17 cellular contexts compared by ENCODE assay signal in the genomic region with DNA sequence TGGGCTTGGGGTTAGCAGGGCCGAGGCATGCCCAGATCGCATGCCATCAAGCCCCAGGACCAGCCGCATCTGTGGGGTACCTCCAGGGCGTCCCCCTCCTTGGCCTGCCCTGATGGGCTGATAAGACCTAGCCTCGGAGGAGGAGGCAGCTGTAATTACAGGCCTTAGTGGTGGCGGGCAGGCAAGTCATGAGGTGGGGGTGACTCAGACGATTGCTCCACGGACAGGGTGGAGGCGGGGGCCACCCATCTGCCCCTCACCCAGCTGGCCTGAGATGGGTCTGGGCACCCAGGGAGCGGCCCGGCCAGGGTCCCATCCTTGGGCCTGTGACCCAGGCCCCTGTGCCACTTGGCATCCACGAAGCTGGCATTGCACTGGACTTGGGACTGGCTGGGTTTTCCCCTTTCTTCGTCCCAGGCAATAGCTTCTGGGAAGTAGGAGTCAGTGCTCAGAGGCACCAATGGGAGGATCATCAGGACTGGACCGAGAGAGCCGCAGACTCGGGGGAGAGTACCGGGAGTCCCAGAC. TPM values are rescaled to one million over a fixed set of nuclear protein-coding genes. Genes with fewer than 3 reads are reported as not detected.
DNase-seq lines count a peak whose midpoint lies in the region; ATAC-seq and FAIRE-seq lines count a peak whose summit lies in the region.
"Had no signal": no experiment of that assay in that cellular context is flagged by ENCODE, and none has a peak within 500 bp of the region (broad histone marks: within the 10 kb centered on the region; RNA-seq: fewer than 3 reads in every experiment).

No MANE protein-coding gene starts in this region.

- peaks cover 2% of the 10 kb centered on the region for H3K27me3 Mint-ChIP-seq in activated T-helper 2 cell treated with anti-CD3 and anti-CD28 coated beads, Interferon-gamma antibody, Interleukin-2, Interleukin-4, amounts not matched to agents 10 μg/mL and 5 μg/mL and 100 μg/mL, durations not matched to agents 14 hours and 24 hours and 36 hours (ENCODE audit: low read depth)

- H3K4me3 Mint-ChIP-seq in activated T-helper 2 cell treated with anti-CD3 and anti-CD28 coated beads, Interferon-gamma antibody, Interleukin-2, Interleukin-4, amounts not matched to agents 10 μg/mL and 5 μg/mL and 100 μg/mL, durations not matched to agents 14 hours and 24 hours and 36 hours (ENCODE audit: low read depth): no peak overlapping the region
- H3K4me3 Mint-ChIP-seq: CD4-positive, CD25-positive, alpha-beta regulatory T cell; GM23338 had no signal

- H3K9me3 Mint-ChIP-seq in activated T-helper 2 cell treated with anti-CD3 and anti-CD28 coated beads, Interferon-gamma antibody, Interleukin-2, Interleukin-4, amounts not matched to agents 10 μg/mL and 5 μg/mL and 100 μg/mL, durations not matched to agents 14 hours and 24 hours and 36 hours: no peaks in the 10 kb centered on the region
- H3K9me3 Mint-ChIP-seq: GM23338 had no signal

- no peaks in the 10 kb centered on the region for H3K36me3 Mint-ChIP-seq in activated T-helper 2 cell treated with anti-CD3 and anti-CD28 coated beads, Interferon-gamma antibody, Interleukin-2, Interleukin-4, amounts not matched to agents 10 μg/mL and 5 μg/mL and 100 μg/mL, durations not matched to agents 14 hours and 24 hours and 36 hours (ENCODE audit: low read depth)
- H3K36me3 Mint-ChIP-seq: CD4-positive, CD25-positive, alpha-beta regulatory T cell had no signal

- H3K27ac Mint-ChIP-seq in activated T-helper 2 cell treated with anti-CD3 and anti-CD28 coated beads, Interferon-gamma antibody, Interleukin-2, Interleukin-4, amounts not matched to agents 10 μg/mL and 5 μg/mL and 100 μg/mL, durations not matched to agents 14 hours and 24 hours and 36 hours: no peak overlapping the region
- H3K27ac Mint-ChIP-seq: CD4-positive, CD25-positive, alpha-beta regulatory T cell; GM23338 had no signal

- no peak for ATAC-seq in HG03520 (IDR thresholded peaks at IDR 0.05; ENCODE audit: unreplicated experiment)
- no peak for ATAC-seq in GM18867 (IDR thresholded peaks at IDR 0.05; ENCODE audit: unreplicated experiment)
- ATAC-seq: GM23338 had no signal

- peak; percentile 45 for FAIRE-seq in RCC 7860 (lab: Jason Lieb, UNC)
- FAIRE-seq: colon had no signal

- peak; percentile 86 for DNase-seq in Daoy (ENCODE audit: low read depth)
- peak; percentile 72 for DNase-seq in RCC 7860 (ENCODE audit: low spot score)
- DNase-seq in fibroblast of peridontal ligament (ENCODE audit: extremely low read depth): peak; percentile 67
- DNase-seq in renal cortical epithelial cell (ENCODE audit: low read depth): peak; percentile 50
- DNase-seq in GDM1 (lab: John Stamatoyannopoulos, UW): no peak
- DNase-seq in activated T-helper 2 cell treated with anti-CD3 and anti-CD28 coated beads, Interferon-gamma antibody, Interleukin-2, Interleukin-4, amounts not matched to agents 10 μg/mL and 5 μg/mL and 100 μg/mL, durations not matched to agents 14 hours and 24 hours and 36 hours (ENCODE audit: low spot score): no peak
- DNase-seq: activated CD4-positive, alpha-beta T cell treated with anti-CD3 and anti-CD28 coated beads for 48 hours; CD4-positive, CD25-positive, alpha-beta regulatory T cell; Kasumi-1; mesendoderm; NCI-H446 treated with DMSO at 0.1 percent for 48 hours; SK-N-SH; thyroid gland had no signal

- H3K4me1 Mint-ChIP-seq in activated T-helper 2 cell treated with anti-CD3 and anti-CD28 coated beads, Interferon-gamma antibody, Interleukin-2, Interleukin-4, amounts not matched to agents 10 μg/mL and 5 μg/mL and 100 μg/mL, durations not matched to agents 14 hours and 24 hours and 36 hours (ENCODE audit: low read depth): peaks cover 3% of the 10 kb centered on the region
- H3K4me1 Mint-ChIP-seq: CD4-positive, CD25-positive, alpha-beta regulatory T cell; GM23338 had no signal

- intact Hi-C loops in activated T-helper 2 cell treated with anti-CD3 and anti-CD28 coated beads, Interferon-gamma antibody, Interleukin-2, Interleukin-4, amounts not matched to agents 10 μg/mL and 5 μg/mL and 100 μg/mL, durations not matched to agents 14 hours and 24 hours and 36 hours (cut with micrococcal nuclease): no loop called here

RNA-seq across cellular contexts. Expression of gene CEBPB, which starts 57.5 kb away (rescaled TPM):
- total RNA-seq in Daoy (2014; rRNA removed; shearing (Covaris generic)): 29.5 and 38.0 TPM in 2 replicates
- 35.3 and 50.4 TPM in 2 replicates for total RNA-seq in renal cortical epithelial cell
- 36.2 and 36.4 TPM in 2 replicates for total RNA-seq in activated T-helper 2 cell treated with anti-CD3 and anti-CD28 coated beads, Interferon-gamma antibody, Interleukin-2, Interleukin-4, amounts not matched to agents 10 μg/mL and 5 μg/mL and 100 μg/mL, durations not matched to agents 14 hours and 24 hours and 36 hours

Comparison
In these comparisons a context has a peak if more than half of its experiments do, and no peak if none do; other contexts are left out.
1. DNase-seq: peak in Daoy (single experiment), RCC 7860 (single experiment), fibroblast of peridontal ligament (single experiment) and renal cortical epithelial cell (single experiment); none in GDM1 (single experiment) and activated T-helper 2 cell treated with anti-CD3 and anti-CD28 coated beads, Interferon-gamma antibody, Interleukin-2, Interleukin-4, amounts not matched to agents 10 μg/mL and 5 μg/mL and 100 μg/mL, durations not matched to agents 14 hours and 24 hours and 36 hours (single experiment).